1 cellular context compared by ENCODE assay signal in genomic region chr5:139273572-139274264, GRCh38.
TF ChIP-seq lines count a peak whose summit lies in the region.

No MANE protein-coding gene starts in this region.

TF ChIP-seq in GM23338, 12 proteins besides CTCF, POLR2A, EP300 and RAD21 (continued from another document):
- TF ChIP-seq REST (IDR thresholded peaks at IDR 0.05; ENCODE audit: unreplicated experiment) (peak; percentile 16), CREB1 (CRISPR knock-in tag; IDR thresholded peaks at IDR 0.05; ENCODE audit: low read depth) (0 out of 2 replicates have a peak, but pooled peaks have one; percentile 9), STAT1 (IDR thresholded peaks at IDR 0.05; ENCODE audit: unreplicated experiment) (no peak), ZNF114 (CRISPR knock-in tag; IDR thresholded peaks at IDR 0.05) (no peak), EZH2 (IDR thresholded peaks at IDR 0.05; ENCODE audit: low read depth, unreplicated experiment) (no peak), ETS1 (IDR thresholded peaks at IDR 0.05) (peak; percentile 60; the same call in 1 of the 2 replicates)
